In the genomic region with DNA sequence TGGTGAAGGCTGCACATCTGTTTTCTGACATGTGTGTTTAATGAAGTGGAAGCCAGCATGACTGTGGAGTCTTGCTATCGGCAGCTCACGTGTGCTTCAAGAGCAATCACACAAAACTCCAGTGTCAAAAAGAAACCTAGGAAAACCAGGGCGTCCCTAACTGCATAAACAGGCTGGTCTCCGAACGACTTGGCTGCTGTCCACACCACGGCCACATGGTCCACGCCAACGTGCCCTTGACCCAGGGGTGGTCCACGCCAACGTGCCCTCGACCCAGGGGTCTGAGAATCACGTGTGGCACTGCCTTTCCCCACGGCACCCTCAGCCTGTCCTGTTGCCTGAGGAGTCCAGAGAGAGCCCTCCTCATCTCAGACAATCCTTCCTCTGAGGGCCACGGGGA, we compare ENCODE assay signal across 1 cellular context.
A peak's percentile ranks its signal among the peaks of the same experiment; 100 is the strongest.
TF ChIP-seq lines count a peak whose summit lies in the region.

No MANE protein-coding gene starts in this region.

TF ChIP-seq in HepG2, 621 proteins besides CTCF, POLR2A, EP300 and RAD21:
- TF ChIP-seq, protein P1, sequence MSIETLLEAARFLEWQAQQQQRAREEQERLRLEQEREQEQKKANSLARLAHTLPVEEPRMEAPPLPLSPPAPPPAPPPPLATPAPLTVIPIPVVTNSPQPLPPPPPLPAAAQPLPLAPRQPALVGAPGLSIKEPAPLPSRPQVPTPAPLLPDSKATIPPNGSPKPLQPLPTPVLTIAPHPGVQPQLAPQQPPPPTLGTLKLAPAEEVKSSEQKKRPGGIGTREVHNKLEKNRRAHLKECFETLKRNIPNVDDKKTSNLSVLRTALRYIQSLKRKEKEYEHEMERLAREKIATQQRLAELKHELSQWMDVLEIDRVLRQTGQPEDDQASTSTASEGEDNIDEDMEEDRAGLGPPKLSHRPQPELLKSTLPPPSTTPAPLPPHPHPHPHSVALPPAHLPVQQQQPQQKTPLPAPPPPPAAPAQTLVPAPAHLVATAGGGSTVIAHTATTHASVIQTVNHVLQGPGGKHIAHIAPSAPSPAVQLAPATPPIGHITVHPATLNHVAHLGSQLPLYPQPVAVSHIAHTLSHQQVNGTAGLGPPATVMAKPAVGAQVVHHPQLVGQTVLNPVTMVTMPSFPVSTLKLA (IDR thresholded peaks at IDR 0.05) = peak; percentile 44; the same call in 1 of the 2 replicates
- no peak for TF ChIP-seq SATB2 (CRISPR knock-in tag; IDR thresholded peaks at IDR 0.05)
- TF ChIP-seq EZH2 (conservative IDR thresholded peaks at IDR 0.05; ENCODE audit: low read depth, low read length) = 0 out of 2 replicates have a peak, but pooled peaks have one; percentile 9
TF ChIP-seq in HepG2: peak in this region for 2.
